In the genomic region with DNA sequence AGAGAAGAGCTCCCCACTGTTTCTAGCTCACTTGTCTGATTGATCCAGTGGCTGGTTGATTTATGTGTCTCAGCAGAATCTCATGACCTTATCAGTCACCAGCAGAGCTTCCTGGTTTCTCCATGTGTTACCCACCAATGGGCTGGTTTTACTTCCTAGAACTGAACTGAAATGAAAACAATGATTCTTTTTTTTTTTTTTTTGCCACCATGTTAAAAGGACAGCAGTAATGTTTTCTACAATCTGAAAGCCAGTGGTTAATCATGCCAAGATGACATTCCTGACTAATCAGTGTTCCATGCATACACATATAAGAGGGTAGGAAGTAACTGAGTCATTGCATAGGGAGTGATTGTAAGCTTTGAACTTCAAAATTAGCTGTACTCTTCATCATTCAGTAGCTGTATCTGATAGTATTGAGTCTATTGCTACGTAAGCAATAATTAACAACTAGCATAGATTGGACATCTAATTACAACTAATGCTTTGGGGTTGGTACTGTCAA, we compare ENCODE assay signal across 1 cellular context.
TF ChIP-seq lines count a peak whose summit lies in the region.

No MANE protein-coding gene starts in this region.

TF ChIP-seq in K562, 482 proteins besides CTCF, POLR2A, EP300 and RAD21 (continued from another document and continues in another):
- TF ChIP-seq ZNF407 (IDR thresholded peaks at IDR 0.05; ENCODE audit: low read depth) (no peak), TCF7 (IDR thresholded peaks at IDR 0.05; ENCODE audit: borderline replicate concordance) (no peak), KDM5B (IDR thresholded peaks at IDR 0.05; ENCODE audit: insufficient replicate concordance, low read depth, low read length) (no peak), ARID1B (IDR thresholded peaks at IDR 0.05) (peak; percentile 94), TEAD1 (CRISPR knock-in tag; IDR thresholded peaks at IDR 0.05) (no peak), ZNF76 (CRISPR knock-in tag; IDR thresholded peaks at IDR 0.05; ENCODE audit: borderline replicate concordance) (no peak), PHB2 (IDR thresholded peaks at IDR 0.05; ENCODE audit: low read depth) (0 out of 2 replicates have a peak, but pooled peaks have one; percentile 23), POLR2AphosphoS5 (IDR thresholded peaks at IDR 0.05; ENCODE audit: control insufficient read depth, insufficient read depth, low read depth, low read length) (peak; percentile 39; the same call in 1 of the 2 replicates), ZNF324 (CRISPR knock-in tag; IDR thresholded peaks at IDR 0.05) (no peak), FOSL1 (tag; conservative IDR thresholded peaks at IDR 0.05) (peak; percentile 77), ELF2 (CRISPR knock-in tag; IDR thresholded peaks at IDR 0.05) (peak; percentile 74), CBFA2T3 (IDR thresholded peaks at IDR 0.05) (peak; percentile 90), RNF2 (IDR thresholded peaks at IDR 0.05) (peak; percentile 61; the same call in 1 of the 2 replicates), HMBOX1 (IDR thresholded peaks at IDR 0.05) (peak; percentile 61; the same call in 1 of the 2 replicates), SMARCE1 (IDR thresholded peaks at IDR 0.05) (peak; percentile 89), ETV1 (tag; conservative IDR thresholded peaks at IDR 0.05; ENCODE audit: low read depth) (peak; percentile 89), POLR3G (IDR thresholded peaks at IDR 0.05; ENCODE audit: extremely low read depth, insufficient read length, insufficient replicate concordance) (no peak), ZHX1 (conservative IDR thresholded peaks at IDR 0.05; ENCODE audit: low read length) (no peak), BRF2 (IDR thresholded peaks at IDR 0.05; ENCODE audit: borderline replicate concordance, insufficient read depth, insufficient read length) (no peak), KLF6 (CRISPR knock-in tag; IDR thresholded peaks at IDR 0.05; ENCODE audit: borderline replicate concordance) (no peak), GABPA (tag; conservative IDR thresholded peaks at IDR 0.05; ENCODE audit: low read depth) (peak; percentile 55; the same call in 1 of the 2 replicates), ZNF644 (tag; IDR thresholded peaks at IDR 0.05; ENCODE audit: low read depth) (peak; percentile 83), IRF9 (tag; IDR thresholded peaks at IDR 0.05) (no peak), FOXA1 (IDR thresholded peaks at IDR 0.05; ENCODE audit: borderline replicate concordance) (no peak), TGIF2 (CRISPR knock-in tag; IDR thresholded peaks at IDR 0.05) (no peak)
- TF ChIP-seq, protein P1, sequence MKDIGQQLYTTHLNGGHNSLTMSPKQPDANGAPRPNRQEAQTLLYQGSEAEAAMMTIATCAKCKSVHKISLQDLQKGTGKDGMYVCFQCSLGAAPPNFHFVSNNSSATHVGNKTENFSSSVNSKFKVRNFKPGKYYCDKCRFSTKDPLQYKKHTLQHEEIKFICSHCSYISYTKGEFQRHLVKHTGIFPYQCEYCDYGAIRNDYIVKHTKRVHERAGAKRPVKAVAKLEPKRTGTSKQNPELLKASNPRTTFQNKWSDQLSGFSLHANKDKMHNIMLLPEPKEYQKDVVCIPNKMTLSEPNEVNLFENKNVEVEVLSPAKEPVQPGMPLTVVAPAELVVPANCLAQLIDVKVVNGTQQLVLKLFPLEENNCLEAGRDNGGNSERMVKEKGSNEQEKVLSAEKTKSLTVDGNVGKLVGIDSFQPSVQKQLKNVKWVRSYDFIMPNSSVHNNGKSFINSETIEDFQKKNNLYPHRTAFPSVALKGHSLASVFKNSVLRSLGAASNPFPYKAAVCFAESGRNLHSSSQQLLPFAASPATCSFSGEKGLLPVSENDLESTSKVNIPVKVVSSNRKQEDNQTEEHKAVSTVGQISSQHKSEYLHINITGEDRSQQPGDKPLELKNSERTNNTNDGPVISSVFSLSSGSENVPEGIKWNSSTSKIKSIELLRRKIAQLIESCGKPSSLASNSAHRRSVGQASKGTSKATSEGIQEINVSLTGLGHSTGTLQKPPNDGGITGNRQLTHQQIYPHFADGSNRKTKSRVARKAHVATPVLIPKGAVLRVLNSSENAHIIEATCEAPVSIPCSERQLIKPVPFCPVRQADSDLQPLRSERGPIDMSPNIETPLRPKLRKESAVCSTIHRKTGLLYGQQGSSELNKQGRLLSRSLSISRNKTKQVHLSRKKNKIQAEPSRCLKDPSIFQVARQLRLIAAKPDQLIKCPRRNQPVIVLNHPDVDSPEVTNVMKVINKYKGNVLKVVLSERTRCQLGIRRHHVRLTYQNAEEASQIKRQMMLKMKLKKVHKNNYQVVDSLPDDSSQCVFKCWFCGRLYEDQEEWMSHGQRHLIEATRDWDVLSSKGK (CRISPR knock-in tag; IDR thresholded peaks at IDR 0.05): no peak
- TF ChIP-seq, protein P2, sequence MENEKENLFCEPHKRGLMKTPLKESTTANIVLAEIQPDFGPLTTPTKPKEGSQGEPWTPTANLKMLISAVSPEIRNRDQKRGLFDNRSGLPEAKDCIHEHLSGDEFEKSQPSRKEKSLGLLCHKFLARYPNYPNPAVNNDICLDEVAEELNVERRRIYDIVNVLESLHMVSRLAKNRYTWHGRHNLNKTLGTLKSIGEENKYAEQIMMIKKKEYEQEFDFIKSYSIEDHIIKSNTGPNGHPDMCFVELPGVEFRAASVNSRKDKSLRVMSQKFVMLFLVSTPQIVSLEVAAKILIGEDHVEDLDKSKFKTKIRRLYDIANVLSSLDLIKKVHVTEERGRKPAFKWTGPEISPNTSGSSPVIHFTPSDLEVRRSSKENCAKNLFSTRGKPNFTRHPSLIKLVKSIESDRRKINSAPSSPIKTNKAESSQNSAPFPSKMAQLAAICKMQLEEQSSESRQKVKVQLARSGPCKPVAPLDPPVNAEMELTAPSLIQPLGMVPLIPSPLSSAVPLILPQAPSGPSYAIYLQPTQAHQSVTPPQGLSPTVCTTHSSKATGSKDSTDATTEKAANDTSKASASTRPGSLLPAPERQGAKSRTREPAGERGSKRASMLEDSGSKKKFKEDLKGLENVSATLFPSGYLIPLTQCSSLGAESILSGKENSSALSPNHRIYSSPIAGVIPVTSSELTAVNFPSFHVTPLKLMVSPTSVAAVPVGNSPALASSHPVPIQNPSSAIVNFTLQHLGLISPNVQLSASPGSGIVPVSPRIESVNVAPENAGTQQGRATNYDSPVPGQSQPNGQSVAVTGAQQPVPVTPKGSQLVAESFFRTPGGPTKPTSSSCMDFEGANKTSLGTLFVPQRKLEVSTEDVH (IDR thresholded peaks at IDR 0.05; ENCODE audit: low read depth, partially characterized antibody): peak; percentile 45
- TF ChIP-seq, protein P3, sequence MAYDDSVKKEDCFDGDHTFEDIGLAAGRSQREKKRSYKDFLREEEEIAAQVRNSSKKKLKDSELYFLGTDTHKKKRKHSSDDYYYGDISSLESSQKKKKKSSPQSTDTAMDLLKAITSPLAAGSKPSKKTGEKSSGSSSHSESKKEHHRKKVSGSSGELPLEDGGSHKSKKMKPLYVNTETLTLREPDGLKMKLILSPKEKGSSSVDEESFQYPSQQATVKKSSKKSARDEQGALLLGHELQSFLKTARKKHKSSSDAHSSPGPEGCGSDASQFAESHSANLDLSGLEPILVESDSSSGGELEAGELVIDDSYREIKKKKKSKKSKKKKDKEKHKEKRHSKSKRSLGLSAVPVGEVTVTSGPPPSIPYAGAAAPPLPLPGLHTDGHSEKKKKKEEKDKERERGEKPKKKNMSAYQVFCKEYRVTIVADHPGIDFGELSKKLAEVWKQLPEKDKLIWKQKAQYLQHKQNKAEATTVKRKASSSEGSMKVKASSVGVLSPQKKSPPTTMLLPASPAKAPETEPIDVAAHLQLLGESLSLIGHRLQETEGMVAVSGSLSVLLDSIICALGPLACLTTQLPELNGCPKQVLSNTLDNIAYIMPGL (CRISPR knock-in tag; IDR thresholded peaks at IDR 0.05): no peak
